9 cellular contexts compared by ENCODE assay signal in the genomic region with DNA sequence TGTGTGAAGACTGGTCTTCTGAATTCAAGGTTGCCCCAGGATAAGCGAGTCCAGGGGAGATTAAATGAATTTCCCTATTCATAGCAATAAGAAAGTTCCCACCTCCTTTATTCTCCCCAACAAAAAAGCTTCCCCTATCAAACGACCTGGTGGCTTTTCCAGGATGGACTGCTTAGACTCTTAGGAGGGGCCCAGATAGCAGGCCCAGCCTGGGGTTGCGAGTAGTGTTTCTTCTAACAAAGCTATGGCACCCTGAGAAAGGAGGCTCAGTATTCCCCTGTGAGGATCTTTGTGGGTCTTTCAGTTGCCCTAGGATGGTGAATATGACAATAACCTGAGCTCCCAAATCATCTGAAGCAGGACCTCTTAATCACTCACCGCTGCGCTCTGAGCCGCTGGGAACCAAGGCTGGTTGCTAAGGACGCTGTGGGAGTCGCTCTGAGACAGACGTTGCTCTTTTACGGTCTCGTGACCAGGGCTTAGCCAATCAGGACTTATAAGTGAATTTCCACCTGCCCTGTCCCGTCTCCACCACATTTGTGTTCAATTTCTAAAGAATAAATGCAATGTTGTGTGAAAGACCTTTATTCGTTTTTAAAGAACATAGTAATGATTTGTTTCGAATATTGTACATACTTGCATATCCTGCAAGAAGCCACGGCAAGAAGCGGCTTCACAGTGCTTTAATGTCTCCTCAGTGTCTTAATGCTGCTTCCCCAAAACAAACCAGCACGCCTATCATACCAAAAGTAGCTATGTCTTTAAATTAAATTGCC. TPM values are rescaled to one million over a fixed set of nuclear protein-coding genes. Genes with fewer than 3 reads are reported as not detected.
A peak's percentile ranks its signal among the peaks of the same experiment; 100 is the strongest.
DNase-seq lines count a peak whose midpoint lies in the region; ATAC-seq and TF ChIP-seq lines count a peak whose summit lies in the region.
"Had no signal": no experiment of that assay in that cellular context is flagged by ENCODE, and none has a peak within 500 bp of the region (broad histone marks: within the 10 kb centered on the region; RNA-seq: fewer than 3 reads in every experiment).

A gene (minus strand): TSS at position 423 of the 776 bp plus-strand sequence. CDS start 59,319 bp downstream, outside the sequence.

- H3K27ac ChIP-seq in DOHH2 (ENCODE audit: low read depth, low read length) = no peak within 1 kb of the TSS
- no peak within 1 kb of the TSS for H3K27ac ChIP-seq in HCT116 (ENCODE audit: low read depth, low read length)
- H3K27ac ChIP-seq: SJSA1 had no signal

- TF ChIP-seq RAD21 in HCT116 (IDR thresholded peaks at IDR 0.05; ENCODE audit: low read depth) = no peak

- ATAC-seq in HCT116 = no peak

- H3K36me3 ChIP-seq in DOHH2 (ENCODE audit: control insufficient read depth, low read length) (no peaks in the 10 kb centered on the region), HCT116 (ENCODE audit: control insufficient read depth in 1 of 2, insufficient read depth in 2 of 2, low read length in 2 of 2) (no peaks in the 10 kb centered on the region), iPS-15b (ENCODE audit: control insufficient read depth, insufficient read depth, low read length) (no peaks in the 10 kb centered on the region)
- H3K36me3 ChIP-seq: SJSA1 had no signal

- RAD21 ChIA-PET in HCT116 (lab: Charles Lee; ENCODE audit: low non-redundant PET in 1 of 2, low total read pairs in 2 of 2, uncharacterized antibody in 2 of 2, unreplicated experiment in 2 of 2) = no interaction called here

- H3K9me2 ChIP-seq in DOHH2 (replicated peaks; ENCODE audit: control insufficient read depth, low read length) (no peaks in the 10 kb centered on the region), HCT116 (ENCODE audit: insufficient read depth) (no peaks in the 10 kb centered on the region)

- H3K9me3 ChIP-seq in DOHH2 (ENCODE audit: control insufficient read depth, insufficient read depth, low read length) (no peaks in the 10 kb centered on the region), HCT116 (ENCODE audit: control insufficient read depth in 1 of 2, insufficient read depth in 1 of 2, low read depth in 1 of 2, low read length in 2 of 2) (no peaks in the 10 kb centered on the region), iPS-15b (ENCODE audit: control insufficient read depth, insufficient read depth, low read length) (no peaks in the 10 kb centered on the region)
- H3K9me3 ChIP-seq: SJSA1 had no signal

- no peaks in the 10 kb centered on the region for H4K20me1 ChIP-seq in DOHH2 (ENCODE audit: control insufficient read depth, insufficient read depth, low read depth, low read length)
- no peaks in the 10 kb centered on the region for H4K20me1 ChIP-seq in HCT116 (ENCODE audit: insufficient read depth)

- H3F3A ChIP-seq in DOHH2 (ENCODE audit: control insufficient read depth, insufficient read depth) = no peaks in the 10 kb centered on the region

- H3K4me1 ChIP-seq in DOHH2 (ENCODE audit: control insufficient read depth, low read length) (peaks cover 6% of the 10 kb centered on the region), HCT116 (ENCODE audit: control insufficient read depth in 1 of 2, insufficient read depth in 2 of 2, low read length in 2 of 2) (no peaks in the 10 kb centered on the region), iPS-15b (ENCODE audit: control insufficient read depth, insufficient read depth, low read length) (no peaks in the 10 kb centered on the region)
- H3K4me1 ChIP-seq: SJSA1 had no signal

- POLR2A ChIA-PET in HCT116 (lab: Charles Lee) = no interaction called here

- CTCF ChIA-PET in HCT116 (lab: Charles Lee) = no interaction called here

- H3K4me2 ChIP-seq in DOHH2 (ENCODE audit: low read length) (peak within 1 kb of the TSS; percentile 58), HCT116 (ENCODE audit: low read length) (no peak within 1 kb of the TSS)

- no TSS peak for BruUV-seq in HCT116 (replicated peaks; lab: Mats Ljungman, UMichigan)

- H2AFZ ChIP-seq in HCT116 (ENCODE audit: low read depth, low read length, poor library complexity, severe bottlenecking) = peak within 1 kb of the TSS; percentile 7

- TF ChIP-seq CTCF in DOHH2 (IDR thresholded peaks at IDR 0.05; ENCODE audit: low read depth, low read length, poor library complexity, severe bottlenecking) = no peak
- no peak for TF ChIP-seq CTCF in HCT116 (IDR thresholded peaks at IDR 0.05 in 2 of 3, conservative IDR thresholded peaks at IDR 0.05 in 1 of 3; ENCODE audit: borderline replicate concordance in 1 of 3, insufficient read depth in 1 of 3, low read depth in 2 of 3, low read length in 2 of 3)
- TF ChIP-seq CTCF in WI38 (IDR thresholded peaks at IDR 0.05; ENCODE audit: low read depth, low read length) = no peak

- in situ Hi-C loops in T47D (cut with HindIII; ENCODE audit: low pct_unique_long_range_greater_than_20kb, low sequenced_read_pairs) = no loop called here
- in situ Hi-C loops in KBM-7 (cut with MboI; ENCODE audit: low pct_unique_long_range_greater_than_20kb, low sequenced_read_pairs) = no loop called here

- H3K79me2 ChIP-seq in DOHH2 (ENCODE audit: control insufficient read depth, low read length) (no peaks in the 10 kb centered on the region), HCT116 (ENCODE audit: insufficient read depth, low read length) (no peaks in the 10 kb centered on the region)

- H3K9ac ChIP-seq in HCT116 (ENCODE audit: low read length) (no peak within 1 kb of the TSS), iPS-15b (ENCODE audit: low read depth, low read length) (peak within 1 kb of the TSS; percentile 19)

- no peak for TF ChIP-seq POLR2A in HCT116 (IDR thresholded peaks at IDR 0.05; ENCODE audit: borderline replicate concordance, extremely low read depth, insufficient read depth, insufficient read length)

- H3K27me3 ChIP-seq in DOHH2 (ENCODE audit: control insufficient read depth, low read length) = no peaks in the 10 kb centered on the region
- no peaks in the 10 kb centered on the region for H3K27me3 ChIP-seq in HCT116 (ENCODE audit: insufficient read depth, low read length)
- no peaks in the 10 kb centered on the region for H3K27me3 ChIP-seq in iPS-15b (ENCODE audit: control insufficient read depth, insufficient read depth, low read length)
- H3K27me3 ChIP-seq: SJSA1 had no signal

- peak within 1 kb of the TSS; percentile 69 for H3K4me3 ChIP-seq in DOHH2 (ENCODE audit: low read length)
- no peak within 1 kb of the TSS for H3K4me3 ChIP-seq in HCT116 (replicated peaks in 1 of 2; ENCODE audit: low read depth in 1 of 2, low read length in 2 of 2)
- H3K4me3 ChIP-seq in WI38 (ENCODE audit: low read depth, low read length) = peak within 1 kb of the TSS; percentile 38
- H3K4me3 ChIP-seq in iPS-15b (ENCODE audit: low read depth, low read length) = peak within 1 kb of the TSS; percentile 47
- H3K4me3 ChIP-seq in skeletal muscle cell (ENCODE audit: low read depth, low read length) = peak within 1 kb of the TSS; percentile 47
- H3K4me3 ChIP-seq: SJSA1 had no signal

- intact Hi-C loops in HCT116 (cut with micrococcal nuclease) = no loop called here

- no peak for DNase-seq in HCT116 (ENCODE audit: low read depth, low spot score)
- peak; percentile 58 for DNase-seq in NCI-H1436 (lab: John Stamatoyannopoulos, UW)
- peak; percentile 83 to 90 for DNase-seq in T47D (ENCODE audit: low read depth in 1 of 2, low spot score in 1 of 2)
- DNase-seq in skeletal muscle cell (ENCODE audit: low read depth) = peak; percentile 21
- DNase-seq in KBM-7 = no peak

TF ChIP-seq in HCT116, 20 proteins besides CTCF, POLR2A, EP300 and RAD21:
- no peak for TF ChIP-seq SP1 (IDR thresholded peaks at IDR 0.05; ENCODE audit: low read depth)

RNA-seq across cellular contexts. Expression of the gene that starts here (rescaled TPM):
- total RNA-seq in HCT116 (2021; ENCODE audit: unreplicated experiment) = 1.2 TPM
- 0.19 and 0.26 TPM in 2 replicates for polyA plus RNA-seq in HCT116 (2012)

Comparison
In these comparisons a context has a peak if more than half of its experiments do, and no peak if none do; other contexts are left out.
1. H3K4me3 ChIP-seq: peak in DOHH2 (single experiment), WI38 (single experiment), iPS-15b (single experiment) and skeletal muscle cell (single experiment); none in HCT116 (0 of 2).
2. DNase-seq: peak in NCI-H1436 (single experiment), T47D (2 of 2) and skeletal muscle cell (single experiment); none in HCT116 (single experiment) and KBM-7 (single experiment).